8 cellular contexts compared by ENCODE assay signal in the genomic region with DNA sequence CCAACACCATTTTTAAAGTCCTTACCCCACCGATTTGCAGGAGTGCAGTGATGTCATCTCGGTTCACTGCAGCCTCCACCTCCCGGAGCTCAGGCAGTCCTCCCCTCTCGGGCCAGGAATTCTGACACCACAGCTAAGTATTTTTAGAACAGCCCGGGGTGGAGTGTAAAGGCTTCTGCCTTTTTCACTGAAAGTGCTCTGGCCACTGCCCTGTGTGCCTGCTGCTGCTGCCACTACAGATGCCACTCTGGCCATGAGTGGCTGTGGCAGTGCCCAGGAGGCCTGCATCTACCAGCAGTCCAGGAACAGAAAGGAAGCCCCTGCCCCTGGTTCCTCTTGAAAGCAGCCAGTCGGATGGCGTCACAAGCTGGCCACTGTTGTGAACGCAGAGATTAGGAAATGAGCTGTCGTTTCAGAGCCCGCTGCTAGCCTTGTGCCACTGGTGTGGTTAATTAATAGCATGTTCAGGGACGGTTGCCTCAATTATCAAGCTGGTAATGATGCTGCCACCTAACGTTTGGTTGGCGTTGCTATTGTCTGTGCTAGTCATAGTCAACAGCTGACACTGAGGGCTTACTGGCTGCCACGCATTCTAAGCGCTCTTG. TPM values are rescaled to one million over a fixed set of nuclear protein-coding genes. Genes with fewer than 3 reads are reported as not detected.
A peak's percentile ranks its signal among the peaks of the same experiment; 100 is the strongest.
DNase-seq lines count a peak whose midpoint lies in the region; ATAC-seq, FAIRE-seq and TF ChIP-seq lines count a peak whose summit lies in the region.

No MANE protein-coding gene starts in this region.

- intact Hi-C loops in PC-3 (cut with micrococcal nuclease), result no loop called here
- intact Hi-C loops in endothelial cell of umbilical vein (cut with micrococcal nuclease), result no loop called here
- intact Hi-C loops in mucosa of descending colon (cut with DNase I, micrococcal nuclease), result no loop called here
- intact Hi-C loops in PC-9 (cut with micrococcal nuclease; ENCODE audit: unreplicated experiment), result no loop called here
- intact Hi-C loops in Caco-2 (cut with micrococcal nuclease; ENCODE audit: unreplicated experiment), result no loop called here

- H3K9ac ChIP-seq in PC-3 (ENCODE audit: low read length) (no peak overlapping the region), endothelial cell of umbilical vein (replicated peaks; ENCODE audit: extremely low read depth, insufficient read depth, low read length) (no peak overlapping the region)

- no peaks in the 10 kb centered on the region for H3K27me3 Mint-ChIP-seq in Caco-2 (ENCODE audit: insufficient read depth, unreplicated experiment)

- H3K4me2 ChIP-seq in PC-3 (ENCODE audit: low read length) (no peak overlapping the region), endothelial cell of umbilical vein (ENCODE audit: insufficient read depth, low read length) (no peak overlapping the region), PC-9 (no peak overlapping the region)

- H3K27ac ChIP-seq in HEK293 (ENCODE audit: extremely low read depth, low read depth, low read length) (no peak overlapping the region), PC-3 (ENCODE audit: low read length) (no peak overlapping the region), endothelial cell of umbilical vein (ENCODE audit: insufficient read depth, low read depth, low read length) (no peak overlapping the region), PC-9 (no peak overlapping the region)

- no peak overlapping the region for H3K4me3 Mint-ChIP-seq in Caco-2 (ENCODE audit: unreplicated experiment)

- H3K79me2 ChIP-seq in PC-3 (ENCODE audit: low read length) (no peaks in the 10 kb centered on the region), endothelial cell of umbilical vein (ENCODE audit: control insufficient read depth, insufficient read depth, low read length) (no peaks in the 10 kb centered on the region), PC-9 (ENCODE audit: low read depth) (no peaks in the 10 kb centered on the region)

- dilution Hi-C loops in endothelial cell of umbilical vein (cut with MboI; ENCODE audit: extremely low pct_ligation_motif_present, low sequenced_read_pairs), result no loop called here

- H3K27me3 ChIP-seq in PC-3 (ENCODE audit: low read length) (no peaks in the 10 kb centered on the region), endothelial cell of umbilical vein (ENCODE audit: control insufficient read depth in 2 of 2, insufficient read depth in 2 of 2, low read length in 2 of 2) (no peaks in the 10 kb centered on the region), PC-9 (ENCODE audit: insufficient read depth, low read depth) (no peaks in the 10 kb centered on the region), Caco-2 (replicated peaks; ENCODE audit: control insufficient read depth, insufficient read depth, low read length) (no peaks in the 10 kb centered on the region)

- TF ChIP-seq CTCF in HEK293 (tag by site-specific recombination; IDR thresholded peaks at IDR 0.05) (no peak), PC-3 (conservative IDR thresholded peaks at IDR 0.05; ENCODE audit: low read depth, low read length) (peak; percentile 25; the same call in 1 of the 2 replicates), endothelial cell of umbilical vein (IDR thresholded peaks at IDR 0.05; ENCODE audit: extremely low read depth in 1 of 2, insufficient read depth in 1 of 2, low read depth in 1 of 2, low read length in 2 of 2) (no peak), mucosa of descending colon (IDR thresholded peaks at IDR 0.05) (no peak), PC-9 (conservative IDR thresholded peaks at IDR 0.05) (no peak), Caco-2 (IDR thresholded peaks at IDR 0.05; ENCODE audit: insufficient read depth in 1 of 2, low read depth in 1 of 2, low read length in 1 of 2, severe bottlenecking in 1 of 2, unreplicated experiment in 1 of 2) (no peak)

- H3K4me1 Mint-ChIP-seq in Caco-2 (ENCODE audit: low read depth, unreplicated experiment), result no peaks in the 10 kb centered on the region

- H3K36me3 ChIP-seq in HEK293 (ENCODE audit: control insufficient read depth in 2 of 2, insufficient read depth in 1 of 2, low read length in 2 of 2) (peaks cover 0 to 29% of the 10 kb centered on the region in 2 experiments; a peak in 1 of 3 replicates), PC-3 (ENCODE audit: low read depth, low read length) (no peaks in the 10 kb centered on the region; the same call in 1 of the 2 replicates), endothelial cell of umbilical vein (ENCODE audit: control insufficient read depth in 2 of 2, extremely low read depth in 1 of 2, insufficient read depth in 2 of 2, low read length in 2 of 2) (peaks cover 2 to 10% of the 10 kb centered on the region in 2 experiments), mucosa of descending colon (ENCODE audit: low read depth) (peaks cover 6% of the 10 kb centered on the region), PC-9 (ENCODE audit: low read depth) (0 out of 2 replicates have a peak, but pooled peaks cover 6% of the 10 kb centered on the region), Caco-2 (ENCODE audit: control insufficient read depth, insufficient read depth, low read length) (no peaks in the 10 kb centered on the region; the same call in none of the 2 replicates)

- no peaks in the 10 kb centered on the region for H3F3A ChIP-seq in PC-3 (ENCODE audit: low read length, unreplicated experiment)
- no peaks in the 10 kb centered on the region for H3F3A ChIP-seq in PC-9 (ENCODE audit: insufficient read depth, low read depth)

- BruUV-seq in PC-3 (replicated peaks; lab: Mats Ljungman, UMichigan), result TSS peak; percentile 4
- BruUV-seq in endothelial cell of umbilical vein (replicated peaks; lab: Mats Ljungman, UMichigan), result no TSS peak
- BruUV-seq in PC-9 (replicated peaks; lab: Mats Ljungman, UMichigan), result no TSS peak
- BruUV-seq in Caco-2 (replicated peaks; lab: Mats Ljungman, UMichigan), result no TSS peak

- no peaks in the 10 kb centered on the region for H4K20me1 ChIP-seq in PC-3 (ENCODE audit: low read length)
- H4K20me1 ChIP-seq in endothelial cell of umbilical vein (replicated peaks; ENCODE audit: control insufficient read depth, extremely low read depth, insufficient read depth, low read length), result no peaks in the 10 kb centered on the region
- H4K20me1 ChIP-seq in PC-9 (ENCODE audit: insufficient read depth), result no peaks in the 10 kb centered on the region

- H3K9me1 ChIP-seq in endothelial cell of umbilical vein (replicated peaks; ENCODE audit: control insufficient read depth, extremely low read depth, insufficient read depth, low read length), result no peaks in the 10 kb centered on the region

- H3K4me3 ChIP-seq in HEK293 (ENCODE audit: low read depth, low read length) (no peak overlapping the region), PC-3 (ENCODE audit: low read length) (no peak overlapping the region), endothelial cell of umbilical vein (replicated peaks in 1 of 3; ENCODE audit: insufficient read depth in 1 of 3, low read depth in 1 of 3, low read length in 3 of 3) (no peak overlapping the region), mucosa of descending colon (no peak overlapping the region), PC-9 (no peak overlapping the region), Caco-2 (ENCODE audit: low read depth, low read length) (no peak overlapping the region)

- TF ChIP-seq POLR2A in endothelial cell of umbilical vein (IDR thresholded peaks at IDR 0.05; ENCODE audit: low read depth, low read length), result no peak

- H3K36me3 Mint-ChIP-seq in Caco-2 (ENCODE audit: insufficient read depth, unreplicated experiment), result peaks cover 63% of the 10 kb centered on the region

- H3K9me2 ChIP-seq in PC-3 (replicated peaks; ENCODE audit: low read length) (no peaks in the 10 kb centered on the region), PC-9 (ENCODE audit: insufficient read depth) (no peaks in the 10 kb centered on the region)

- H3K9me3 ChIP-seq in HEK293 (ENCODE audit: control insufficient read depth, insufficient read depth, low read depth, low read length) (no peaks in the 10 kb centered on the region), PC-3 (ENCODE audit: low read length) (no peaks in the 10 kb centered on the region), endothelial cell of umbilical vein (replicated peaks; ENCODE audit: control insufficient read depth, insufficient read depth, low read length) (no peaks in the 10 kb centered on the region), mucosa of descending colon (no peaks in the 10 kb centered on the region), PC-9 (ENCODE audit: insufficient read depth, low read depth) (no peaks in the 10 kb centered on the region), Caco-2 (peaks cover 11% of the 10 kb centered on the region; the same call in 1 of the 2 replicates)

- no peaks in the 10 kb centered on the region for H3K9me3 Mint-ChIP-seq in Caco-2 (ENCODE audit: unreplicated experiment)

- no peak overlapping the region for H2AFZ ChIP-seq in PC-3 (ENCODE audit: low read length)
- H2AFZ ChIP-seq in endothelial cell of umbilical vein (ENCODE audit: low read depth, low read length), result no peak overlapping the region
- H2AFZ ChIP-seq in PC-9, result no peak overlapping the region

- H3K27ac Mint-ChIP-seq in Caco-2 (ENCODE audit: unreplicated experiment), result no peak overlapping the region

- DNase-seq in EH (ENCODE audit: low read depth) (peak; percentile 85), PC-3 (peak; percentile 15), endothelial cell of umbilical vein (ENCODE audit: low read depth, low spot score) (peak; percentile 15), mucosa of descending colon (peak in 1 of 3 donors; percentile 36), PC-9 (no peak), Caco-2 (no peak)
- DNase-seq in activated T-cell treated with anti-CD3 and anti-CD28 coated beads, Interleukin-2, amount 50 U/mL, for 48 hours, result no peak

- CTCF ChIA-PET in HEK293 (lab: Yijun Ruan, JAX), result interaction anchor here (1.0 to 5.4 kb wide), 4 partner anchors 13 to 216 kb away, joined by 4 to 32 read pairs (median 5); no protein-coding TSS in a partner anchor
- CTCF ChIA-PET in PC-3 (lab: Charles Lee), result no interaction called here
- CTCF ChIA-PET in endothelial cell of umbilical vein (lab: Charles Lee), result interaction anchor here (0.8 to 6.5 kb wide), 9 partner anchors 12 to 168 kb away, joined by 3 to 59 read pairs (median 3); no protein-coding TSS in a partner anchor
- CTCF ChIA-PET in PC-9 (lab: Charles Lee), result no interaction called here
- CTCF ChIA-PET in Caco-2 (lab: Charles Lee), result no interaction called here

- POLR2A ChIA-PET in HEK293 (lab: Yijun Ruan, JAX) (no interaction called here), PC-3 (lab: Charles Lee; ENCODE audit: unreplicated experiment) (no interaction called here), endothelial cell of umbilical vein (lab: Charles Lee) (no interaction called here), PC-9 (lab: Charles Lee; ENCODE audit: unreplicated experiment) (no interaction called here), Caco-2 (lab: Charles Lee) (no interaction called here)

- H3K4me1 ChIP-seq in HEK293 (ENCODE audit: control insufficient read depth, insufficient read depth, low read length), result no peaks in the 10 kb centered on the region
- no peaks in the 10 kb centered on the region for H3K4me1 ChIP-seq in PC-3 (ENCODE audit: insufficient read depth, low read length)
- H3K4me1 ChIP-seq in endothelial cell of umbilical vein (ENCODE audit: control insufficient read depth, extremely low read depth, insufficient read depth, low read length), result no peaks in the 10 kb centered on the region
- H3K4me1 ChIP-seq in mucosa of descending colon (ENCODE audit: low read depth), result no peaks in the 10 kb centered on the region
- no peaks in the 10 kb centered on the region for H3K4me1 ChIP-seq in PC-9 (replicated peaks; ENCODE audit: insufficient read depth)
- no peaks in the 10 kb centered on the region for H3K4me1 ChIP-seq in Caco-2

- ATAC-seq in PC-3, result peak; percentile 54
- ATAC-seq in mucosa of descending colon, result peak; percentile 68

- peak; percentile 56 for FAIRE-seq in endothelial cell of umbilical vein (lab: Jason Lieb, UNC)

RNA-seq across cellular contexts. Expression of a gene that starts 23.6 kb away (rescaled TPM):
- total RNA-seq in PC-3 (2014; rRNA removed) (33.0 and 33.3 TPM in 2 replicates), endothelial cell of umbilical vein (23.3 and 24.8 TPM in 2 replicates), mucosa of descending colon (10 to 100 TPM; 51.8 to 70.8 (median 56.2) TPM), PC-9 (2021) (41.6 and 46.2 TPM in 2 replicates), Caco-2 (2022) (54.0 and 57.6 TPM in 2 replicates)
- polyA plus RNA-seq in endothelial cell of umbilical vein, result 22.2 and 23.7 TPM in 2 replicates
- 23.4 and 23.9 TPM in 2 replicates for polyA plus RNA-seq in endothelial cell of umbilical vein (2011; cell fraction: cytosol; rRNA removed)
- polyA plus RNA-seq in endothelial cell of umbilical vein (2011; cell fraction: nucleus; rRNA removed), result 25.6 and 30.0 TPM in 2 replicates
- polyA plus RNA-seq in endothelial cell of umbilical vein (2012), result 21.0 and 23.3 TPM in 2 replicates
- 28.1 and 29.0 TPM in 2 replicates for polyA minus RNA-seq in endothelial cell of umbilical vein
- polyA minus RNA-seq in endothelial cell of umbilical vein (2011; cell fraction: cytosol; rRNA and poly(A)+ RNA removed), result 16.4 TPM
- polyA minus RNA-seq in endothelial cell of umbilical vein (2011; cell fraction: nucleus; rRNA and poly(A)+ RNA removed), result 13.9 and 14.3 TPM in 2 replicates

Comparison
In these comparisons a context has a peak if more than half of its experiments do, and no peak if none do; other contexts are left out.
1. DNase-seq: peak in EH (single experiment), PC-3 (single experiment) and endothelial cell of umbilical vein (single experiment); none in PC-9 (0 of 2), activated T-cell treated with anti-CD3 and anti-CD28 coated beads, Interleukin-2, amount 50 U/mL, for 48 hours (0 of 2) and Caco-2 (0 of 2).
2. CTCF ChIA-PET loops: an anchor here in HEK293 (1.0 to 5.4 kb wide) and endothelial cell of umbilical vein (0.8 to 6.5 kb wide); none called in PC-3, PC-9 and Caco-2.